ENCODE assay signal across 18 cellular contexts in the genomic region with DNA sequence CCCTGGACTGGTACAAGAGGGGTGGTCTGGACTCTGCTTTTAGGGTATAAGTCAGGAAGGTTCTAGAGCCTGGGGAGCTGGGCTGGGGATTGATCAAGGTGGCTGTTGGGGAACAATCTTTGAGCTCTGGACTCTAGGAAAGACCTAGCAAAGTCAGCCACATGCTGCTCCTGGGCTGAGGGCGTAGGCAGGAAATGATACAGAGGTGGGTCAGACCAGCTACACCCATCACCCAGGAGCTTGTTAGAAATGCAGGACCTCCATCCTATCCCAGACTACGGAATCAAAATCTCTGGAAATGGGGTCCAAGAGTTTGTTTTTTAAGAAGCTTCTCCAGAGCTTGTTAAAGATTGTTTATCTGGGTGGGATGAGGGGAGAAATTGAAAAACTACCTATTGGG. TPM values are rescaled to one million over a fixed set of nuclear protein-coding genes. Genes with fewer than 3 reads are reported as not detected.
A peak's percentile ranks its signal among the peaks of the same experiment; 100 is the strongest.
DNase-seq lines count a peak whose midpoint lies in the region; ATAC-seq, FAIRE-seq and TF ChIP-seq lines count a peak whose summit lies in the region.
"Had no signal": no experiment of that assay in that cellular context is flagged by ENCODE, and none has a peak within 500 bp of the region (broad histone marks: within the 10 kb centered on the region; RNA-seq: fewer than 3 reads in every experiment).

No MANE protein-coding gene starts in this region.

- H3K9me3 ChIP-seq in suprapubic skin, result no peaks in the 10 kb centered on the region
- H3K9me3 ChIP-seq: BLaER1 had no signal

- DNase-seq in H54 (ENCODE audit: insufficient read length, low spot score) (peak; percentile 19), RWPE1 (ENCODE audit: low spot score) (peak; percentile 69), epithelial cell of prostate (ENCODE audit: low read depth, low spot score) (peak; percentile 50), suprapubic skin (ENCODE audit: low spot score in 2 of 2) (no peak), foreskin melanocyte (no peak), NCI-H146 (lab: John Stamatoyannopoulos, UW) (no peak)
- DNase-seq in activated T-helper 1 cell treated with anti-CD3 and anti-CD28 coated beads, Interleukin-12 subunit alpha, Interleukin-12 subunit beta, Interleukin-2, Interleukin-4 antibody, amounts not matched to agents 30 ng/mL and 10 ng/mL and 1 ng/mL, durations not matched to agents 14 hours and 24 hours and 36 hours (ENCODE audit: low spot score), result no peak
- DNase-seq: activated CD4-positive, alpha-beta T cell treated with anti-CD3 and anti-CD28 coated beads, Interleukin-2, amount 50 U/mL, for 1 hour; activated T-cell treated with anti-CD3 and anti-CD28 coated beads, Interleukin-2, amount 50 U/mL, for 4 hours; amniotic stem cell; DMS 273 treated with DMSO at 0.1 percent for 48 hours; hypothalamus; NCI-H1092 treated with DMSO at 0.1 percent for 48 hours had no signal

- no peaks in the 10 kb centered on the region for H3K36me3 ChIP-seq in suprapubic skin
- H3K36me3 ChIP-seq: BLaER1 had no signal

- no peaks in the 10 kb centered on the region for H3K27me3 ChIP-seq in suprapubic skin
- H3K27me3 ChIP-seq: BLaER1 had no signal

- POLR2A ChIA-PET in RWPE1 (lab: Yijun Ruan, JAX; ENCODE audit: low non-redundant PET), result interaction anchor here (1.0 kb wide), 1 partner anchor 31 kb away, joined by 4 read pairs; no protein-coding TSS in a partner anchor

- no peak for FAIRE-seq in H54 (lab: Jason Lieb, UNC)

- H3K4me3 ChIP-seq in suprapubic skin, result no peak overlapping the region
- H3K4me3 ChIP-seq: BLaER1 had no signal

- TF ChIP-seq POLR2A in H54 (IDR thresholded peaks at IDR 0.05; ENCODE audit: low read depth, low read length) (no peak), suprapubic skin (IDR thresholded peaks at IDR 0.05) (no peak)

- H3K27ac ChIP-seq in RWPE1, result peak overlapping the region; percentile 100
- peak overlapping the region; percentile 100 for H3K27ac ChIP-seq in epithelial cell of prostate
- peak overlapping the region; percentile 91 for H3K27ac ChIP-seq in suprapubic skin
- H3K27ac ChIP-seq: BLaER1 had no signal

- no peaks in the 10 kb centered on the region for H3K36me3 Mint-ChIP-seq in activated T-helper 1 cell treated with anti-CD3 and anti-CD28 coated beads, Interleukin-12 subunit alpha, Interleukin-12 subunit beta, Interleukin-2, Interleukin-4 antibody, amounts not matched to agents 30 ng/mL and 10 ng/mL and 1 ng/mL, durations not matched to agents 14 hours and 24 hours and 36 hours (ENCODE audit: low read depth)
- H3K36me3 Mint-ChIP-seq: type B pancreatic cell had no signal

- no peak overlapping the region for H3K27ac Mint-ChIP-seq in activated T-helper 1 cell treated with anti-CD3 and anti-CD28 coated beads, Interleukin-12 subunit alpha, Interleukin-12 subunit beta, Interleukin-2, Interleukin-4 antibody, amounts not matched to agents 30 ng/mL and 10 ng/mL and 1 ng/mL, durations not matched to agents 14 hours and 24 hours and 36 hours
- H3K27ac Mint-ChIP-seq: progenitor cell of endocrine pancreas had no signal

- TF ChIP-seq CTCF in RWPE1 (conservative IDR thresholded peaks at IDR 0.05; ENCODE audit: low read depth) (no peak), suprapubic skin (IDR thresholded peaks at IDR 0.05) (no peak)

- 89% methylated on average over 2 of the region's 2 CpGs for WGBS in suprapubic skin

- H3K4me3 Mint-ChIP-seq in activated T-helper 1 cell treated with anti-CD3 and anti-CD28 coated beads, Interleukin-12 subunit alpha, Interleukin-12 subunit beta, Interleukin-2, Interleukin-4 antibody, amounts not matched to agents 30 ng/mL and 10 ng/mL and 1 ng/mL, durations not matched to agents 14 hours and 24 hours and 36 hours, result no peak overlapping the region
- H3K4me3 Mint-ChIP-seq: activated T-cell treated with anti-CD3 and anti-CD28 coated beads, Interleukin-2, amount 50 U/mL, for 4 hours had no signal

- H3K4me1 ChIP-seq in suprapubic skin, result peaks cover 63% of the 10 kb centered on the region

- peaks cover 14% of the 10 kb centered on the region for H3K4me1 Mint-ChIP-seq in activated T-helper 1 cell treated with anti-CD3 and anti-CD28 coated beads, Interleukin-12 subunit alpha, Interleukin-12 subunit beta, Interleukin-2, Interleukin-4 antibody, amounts not matched to agents 30 ng/mL and 10 ng/mL and 1 ng/mL, durations not matched to agents 14 hours and 24 hours and 36 hours (ENCODE audit: low read depth)

- CTCF ChIA-PET in RWPE1 (lab: Yijun Ruan, JAX), result interaction anchor here (0.6 to 1.2 kb wide), 3 partner anchors 113 to 1740 kb away, joined by 3 to 5 read pairs (median 4); no protein-coding TSS in a partner anchor

- H3K27me3 Mint-ChIP-seq in activated T-helper 1 cell treated with anti-CD3 and anti-CD28 coated beads, Interleukin-12 subunit alpha, Interleukin-12 subunit beta, Interleukin-2, Interleukin-4 antibody, amounts not matched to agents 30 ng/mL and 10 ng/mL and 1 ng/mL, durations not matched to agents 14 hours and 24 hours and 36 hours (ENCODE audit: insufficient read depth), result peaks cover 5% of the 10 kb centered on the region

- TF ChIP-seq EP300 in suprapubic skin (IDR thresholded peaks at IDR 0.05), result no peak

- no peaks in the 10 kb centered on the region for H3K9me3 Mint-ChIP-seq in activated T-helper 1 cell treated with anti-CD3 and anti-CD28 coated beads, Interleukin-12 subunit alpha, Interleukin-12 subunit beta, Interleukin-2, Interleukin-4 antibody, amounts not matched to agents 30 ng/mL and 10 ng/mL and 1 ng/mL, durations not matched to agents 14 hours and 24 hours and 36 hours
- H3K9me3 Mint-ChIP-seq: activated T-cell treated with anti-CD3 and anti-CD28 coated beads, Interleukin-2, amount 50 U/mL, for 4 hours; type B pancreatic cell had no signal

- intact Hi-C loops in activated T-helper 1 cell treated with anti-CD3 and anti-CD28 coated beads, Interleukin-12 subunit alpha, Interleukin-12 subunit beta, Interleukin-2, Interleukin-4 antibody, amounts not matched to agents 30 ng/mL and 10 ng/mL and 1 ng/mL, durations not matched to agents 14 hours and 24 hours and 36 hours (cut with micrococcal nuclease), result loop anchor here (5.0 kb wide), 1 partner anchor 37 kb away; no protein-coding TSS in a partner anchor

- no peak for ATAC-seq in HG03108 (IDR thresholded peaks at IDR 0.05; ENCODE audit: unreplicated experiment)
- ATAC-seq: activated T-cell treated with anti-CD3 and anti-CD28 coated beads, Interleukin-2, amount 50 U/mL, for 4 hours had no signal

RNA-seq across cellular contexts. Expression of gene ADTRP, which starts 9.4 kb away (rescaled TPM):
- 10 to 100 TPM; 19.6 to 39.5 (median 26.2) TPM for total RNA-seq in suprapubic skin
- total RNA-seq in activated T-helper 1 cell treated with anti-CD3 and anti-CD28 coated beads, Interleukin-12 subunit alpha, Interleukin-12 subunit beta, Interleukin-2, Interleukin-4 antibody, amounts not matched to agents 30 ng/mL and 10 ng/mL and 1 ng/mL, durations not matched to agents 14 hours and 24 hours and 36 hours, result 10.6 and 13.4 TPM in 2 replicates
- total RNA-seq: progenitor cell of endocrine pancreas, SK-MEL-5 had no signal

Comparison
In these comparisons a context has a peak if more than half of its experiments do, and no peak if none do; other contexts are left out.
1. DNase-seq: peak in H54 (single experiment), RWPE1 (single experiment) and epithelial cell of prostate (single experiment); none in suprapubic skin (0 of 2), activated T-helper 1 cell treated with anti-CD3 and anti-CD28 coated beads, Interleukin-12 subunit alpha, Interleukin-12 subunit beta, Interleukin-2, Interleukin-4 antibody, amounts not matched to agents 30 ng/mL and 10 ng/mL and 1 ng/mL, durations not matched to agents 14 hours and 24 hours and 36 hours (single experiment), foreskin melanocyte (single experiment) and NCI-H146 (single experiment).
2. Peak in every context shown above with its lines, with median percentiles within 50 percentile points of each other: H3K27ac ChIP-seq.